Comparison of ENCODE assay signal across 22 cellular contexts in genomic region chr1:243706563-243706962, GRCh38.
"Had no signal": no experiment of that assay in that cellular context is flagged by ENCODE, and none has a peak within 500 bp of the region (broad histone marks: within the 10 kb centered on the region; RNA-seq: fewer than 3 reads in every experiment).

No MANE protein-coding gene starts in this region.

- H3K9me3 ChIP-seq: body of pancreas, colonic mucosa, esophagus squamous epithelium, lower lobe of right lung, tibial artery had no signal

- ATAC-seq: activated CD8-positive, alpha-beta T cell treated with anti-CD3 and anti-CD28 coated beads, Interleukin-2, amount 10 ng/mL, durations not matched to agents 7 days and 5 days; body of pancreas; left colon; lower lobe of right lung; natural killer cell treated with Interleukin-12 subunit alpha and Interleukin-12 subunit beta and Interleukin-15 and Interleukin-18, amount 100 ng/mL, for 72 hours; right cardiac atrium had no signal

- H3K4me3 ChIP-seq: body of pancreas, colonic mucosa, esophagus squamous epithelium, hepatocyte, lower lobe of right lung, tibial artery had no signal

- H3K27me3 Mint-ChIP-seq: activated CD4-positive, alpha-beta T cell treated with anti-CD3 and anti-CD28 coated beads, Interleukin-2, amount 10 ng/mL, durations not matched to agents 24 days and 14 days; activated naive CD8-positive, alpha-beta T cell treated with anti-CD3 and anti-CD28 coated beads, Interleukin-2, amount 10 ng/mL, durations not matched to agents 7 days and 5 days; activated T-cell treated with anti-CD3 and anti-CD28 coated beads, Interleukin-2, amount 50 U/mL, for 24 hours; natural killer cell treated with Interleukin-12 subunit alpha and Interleukin-12 subunit beta and Interleukin-15 and Interleukin-18, amount 100 ng/mL, for 72 hours; progenitor cell of endocrine pancreas had no signal

- H3K27me3 ChIP-seq: body of pancreas, colonic mucosa, esophagus squamous epithelium, hepatocyte, tibial artery had no signal

- DNase-seq: activated CD4-positive, alpha-beta T cell treated with anti-CD3 and anti-CD28 coated beads, Interleukin-2, amount 10 ng/mL, durations not matched to agents 24 days and 14 days; activated CD8-positive, alpha-beta T cell treated with anti-CD3 and anti-CD28 coated beads, Interleukin-2, amount 10 ng/mL, durations not matched to agents 7 days and 5 days; activated naive CD4-positive, alpha-beta T cell treated with Interleukin-2 at 50 U/mL for 16 hours; activated naive CD8-positive, alpha-beta T cell treated with anti-CD3 and anti-CD28 coated beads, Interleukin-2, amount 10 ng/mL, durations not matched to agents 7 days and 5 days; activated T-cell treated with anti-CD3 and anti-CD28 coated beads, Interleukin-2, amount 50 U/mL, for 24 hours; body of pancreas; central memory CD4-positive, alpha-beta T cell; colonic mucosa; esophagus squamous epithelium; left colon; lower lobe of right lung; right cardiac atrium; stimulated activated CD4-positive, alpha-beta T cell treated with anti-CD3 and anti-CD28 coated beads, Interleukin-2, amount 100 ng/mL, for 24 hours; stimulated activated naive CD4-positive, alpha-beta T cell treated with Interleukin-2 at 50 U/mL for 16 hours; T-helper 1 cell; T1000; tibial artery had no signal

- FAIRE-seq: islet of Langerhans had no signal

- H3K36me3 Mint-ChIP-seq: natural killer cell treated with Interleukin-12 subunit alpha and Interleukin-12 subunit beta and Interleukin-15 and Interleukin-18, amount 100 ng/mL, for 72 hours had no signal

- H3K4me3 Mint-ChIP-seq: activated CD4-positive, alpha-beta T cell treated with anti-CD3 and anti-CD28 coated beads, Interleukin-2, amount 10 ng/mL, durations not matched to agents 24 days and 14 days; activated CD8-positive, alpha-beta T cell treated with anti-CD3 and anti-CD28 coated beads, Interleukin-2, amount 10 ng/mL, durations not matched to agents 7 days and 5 days; activated naive CD8-positive, alpha-beta T cell treated with anti-CD3 and anti-CD28 coated beads, Interleukin-2, amount 10 ng/mL, durations not matched to agents 7 days and 5 days; activated T-cell treated with anti-CD3 and anti-CD28 coated beads, Interleukin-2, amount 50 U/mL, for 24 hours; natural killer cell treated with Interleukin-12 subunit alpha and Interleukin-12 subunit beta and Interleukin-15 and Interleukin-18, amount 100 ng/mL, for 72 hours had no signal

- H3K27ac Mint-ChIP-seq: activated CD4-positive, alpha-beta T cell treated with anti-CD3 and anti-CD28 coated beads, Interleukin-2, amount 10 ng/mL, durations not matched to agents 24 days and 14 days; activated CD8-positive, alpha-beta T cell treated with anti-CD3 and anti-CD28 coated beads, Interleukin-2, amount 10 ng/mL, durations not matched to agents 7 days and 5 days; activated naive CD8-positive, alpha-beta T cell treated with anti-CD3 and anti-CD28 coated beads, Interleukin-2, amount 10 ng/mL, durations not matched to agents 7 days and 5 days; activated T-cell treated with anti-CD3 and anti-CD28 coated beads, Interleukin-2, amount 50 U/mL, for 24 hours; activated T-helper 2 cell treated with anti-CD3 and anti-CD28 coated beads, Interferon-gamma antibody, Interleukin-2, Interleukin-4, amounts not matched to agents 10 μg/mL and 5 μg/mL and 100 μg/mL, durations not matched to agents 14 hours and 24 hours and 36 hours; progenitor cell of endocrine pancreas had no signal

- H3K9me3 Mint-ChIP-seq: activated CD4-positive, alpha-beta T cell treated with anti-CD3 and anti-CD28 coated beads, Interleukin-2, amount 10 ng/mL, durations not matched to agents 24 days and 14 days; activated naive CD8-positive, alpha-beta T cell treated with anti-CD3 and anti-CD28 coated beads, Interleukin-2, amount 10 ng/mL, durations not matched to agents 7 days and 5 days; activated T-cell treated with anti-CD3 and anti-CD28 coated beads, Interleukin-2, amount 50 U/mL, for 24 hours; activated T-helper 2 cell treated with anti-CD3 and anti-CD28 coated beads, Interferon-gamma antibody, Interleukin-2, Interleukin-4, amounts not matched to agents 10 μg/mL and 5 μg/mL and 100 μg/mL, durations not matched to agents 14 hours and 24 hours and 36 hours; natural killer cell treated with Interleukin-12 subunit alpha and Interleukin-12 subunit beta and Interleukin-15 and Interleukin-18, amount 100 ng/mL, for 72 hours had no signal

- H3K36me3 ChIP-seq: colonic mucosa, esophagus squamous epithelium, lower lobe of right lung, tibial artery had no signal

- H3K27ac ChIP-seq: body of pancreas, colonic mucosa, esophagus squamous epithelium, hepatocyte, lower lobe of right lung, tibial artery had no signal

- H3K4me1 ChIP-seq: body of pancreas, colonic mucosa, esophagus squamous epithelium, lower lobe of right lung had no signal
